ENCODE assay signal across 19 cellular contexts in genomic region chr22:41394012-41394356, GRCh38. TPM values are rescaled to one million over a fixed set of nuclear protein-coding genes. Genes with fewer than 3 reads are reported as not detected.
DNase-seq lines count a peak whose midpoint lies in the region; ATAC-seq and TF ChIP-seq lines count a peak whose summit lies in the region.
"Had no signal": no experiment of that assay in that cellular context is flagged by ENCODE, and none has a peak within 500 bp of the region (broad histone marks: within the 10 kb centered on the region; RNA-seq: fewer than 3 reads in every experiment).

No MANE protein-coding gene starts in this region.

- DNase-seq in heart left ventricle (no peak), Right ventricle myocardium inferior (ENCODE audit: missing footprints) (no peak), sciatic nerve (ENCODE audit: low spot score) (no peak), uterus (no peak), NCI-H1417 treated with DMSO at 0.1 percent for 48 hours (lab: John Stamatoyannopoulos, UW) (no peak)
- DNase-seq: 8988T; activated CD4-positive, alpha-beta T cell treated with anti-CD3 and anti-CD28 coated beads for 1 hour; activated naive CD8-positive, alpha-beta T cell treated with anti-CD3 and anti-CD28 coated beads for 36 hours; GOT3; NCI-H1105 treated with DMSO at 0.1 percent for 48 hours; NCI-H2107; NCI-H510A; stimulated activated CD4-positive, alpha-beta T cell treated with anti-CD3 and anti-CD28 coated beads, Interleukin-4, amount 100 ng/mL, for 4 hours had no signal

- H3K27me3 ChIP-seq in heart left ventricle (no peaks in the 10 kb centered on the region), gastroesophageal sphincter (no peaks in the 10 kb centered on the region), uterus (no peaks in the 10 kb centered on the region)
- H3K27me3 ChIP-seq: BLaER1 had no signal

- H3K36me3 ChIP-seq in heart left ventricle = peaks cover 3 to 98% (median 76%) of the 10 kb centered on the region in 9 donors
- H3K36me3 ChIP-seq in gastroesophageal sphincter = peaks cover 0 to 90% of the 10 kb centered on the region in 2 donors
- H3K36me3 ChIP-seq in uterus = no peaks in the 10 kb centered on the region

- TF ChIP-seq CTCF in heart left ventricle (IDR thresholded peaks at IDR 0.05) (no peak), gastroesophageal sphincter (IDR thresholded peaks at IDR 0.05) (no peak), uterus (IDR thresholded peaks at IDR 0.05) (no peak)

- H3K9me3 ChIP-seq in heart left ventricle (no peaks in the 10 kb centered on the region), gastroesophageal sphincter (no peaks in the 10 kb centered on the region), uterus (no peaks in the 10 kb centered on the region)
- H3K9me3 ChIP-seq: BLaER1 had no signal

- TF ChIP-seq EP300 in gastroesophageal sphincter (IDR thresholded peaks at IDR 0.05) = no peak

- intact Hi-C loops in heart left ventricle (cut with DNase I) (no loop called here), Right ventricle myocardium inferior (cut with DNase I) (no loop called here), sciatic nerve (cut with DNase I) (no loop called here), uterus (cut with DNase I; ENCODE audit: low total_unique reads) (loop anchor here (5.0 kb wide), 1 partner anchor 133 kb away; no protein-coding TSS in a partner anchor)

- whole genome bisulfite sequencing in heart left ventricle, 4 donors = 80 to 91% (median 90%) methylated on average over 11 of the region's 11 CpGs
- WGBS in gastroesophageal sphincter (ENCODE audit: low coverage in 1 of 2), 2 donors = 76% methylated on average over 3 of the region's 11 CpGs; no CpG with 5 or more reads in 1 of the 2 donors

- H3K4me1 ChIP-seq in heart left ventricle = peaks cover 0 to 20% (median 11%) of the 10 kb centered on the region in 12 donors
- peaks cover 0 to 46% (median 8%) of the 10 kb centered on the region in 3 donors for H3K4me1 ChIP-seq in gastroesophageal sphincter
- H3K4me1 ChIP-seq in uterus = peaks cover 0 to 6% of the 10 kb centered on the region in 2 donors

- ATAC-seq in heart left ventricle = no peak
- ATAC-seq in Right ventricle myocardium inferior = no peak
- ATAC-seq in gastroesophageal sphincter = peak; percentile 4
- peak; percentile 3 for ATAC-seq in sciatic nerve
- no peak for ATAC-seq in HG03135 (IDR thresholded peaks at IDR 0.05; ENCODE audit: unreplicated experiment)
- ATAC-seq in HG03097 (IDR thresholded peaks at IDR 0.05; ENCODE audit: low FRiP score, unreplicated experiment) = no peak

- TF ChIP-seq POLR2A in heart left ventricle (IDR thresholded peaks at IDR 0.05) = no peak
- TF ChIP-seq POLR2A in gastroesophageal sphincter (IDR thresholded peaks at IDR 0.05) = no peak
- no peak for TF ChIP-seq POLR2A in uterus (IDR thresholded peaks at IDR 0.05)

- H3K4me3 ChIP-seq in heart left ventricle (peak overlapping the region in 1 of 12 donors; percentile 7), gastroesophageal sphincter (no peak overlapping the region), uterus (no peak overlapping the region)
- H3K4me3 ChIP-seq: BLaER1, lung, smooth muscle cell had no signal

- peak overlapping the region; percentile 13 to 76 (median 60) for H3K27ac ChIP-seq in heart left ventricle
- H3K27ac ChIP-seq in gastroesophageal sphincter = peak overlapping the region; percentile 30 to 79 (median 68)
- H3K27ac ChIP-seq in uterus = peak overlapping the region; percentile 72 to 81
- H3K27ac ChIP-seq: BLaER1 had no signal

RNA-seq across cellular contexts. Expression of gene TEF, which starts 12.2 kb away (rescaled TPM):
- total RNA-seq in heart left ventricle = 10 to 100 TPM in 8 of 9 donors, 1 to 10 TPM in 1; 7.2 to 35.3 (median 19.6) TPM
- polyA plus RNA-seq in heart left ventricle = 10 to 100 TPM in 1 of 2 donors, 1 to 10 TPM in 1; 9.9 to 15.8 TPM
- 23.5 TPM for total RNA-seq in Right ventricle myocardium inferior
- total RNA-seq in gastroesophageal sphincter = 10 to 100 TPM; 26.1 to 50.7 (median 37.0) TPM
- total RNA-seq in sciatic nerve = 36.5 TPM
- total RNA-seq in uterus = 10 to 100 TPM in 2 of 4 donors, 1 to 10 TPM in 2; 8.5 to 73.7 (median 15.1) TPM

RNA-seq across cellular contexts. Expression of gene TOB2, which starts 52.6 kb away (rescaled TPM):
- total RNA-seq in heart left ventricle (10 to 100 TPM; 29.0 to 74.5 (median 46.1) TPM), Right ventricle myocardium inferior (68.0 TPM), gastroesophageal sphincter (100 to 1,000 TPM in 1 of 4 donors, 10 to 100 TPM in 3; 59.3 to 163 (median 84.1) TPM), sciatic nerve (67.7 TPM), uterus (10 to 100 TPM; 15.6 to 97.1 (median 27.8) TPM)
- 10 to 100 TPM; 29.6 to 44.9 TPM for polyA plus RNA-seq in heart left ventricle

Comparison
In these comparisons a context has a peak if more than half of its experiments do, and no peak if none do; other contexts are left out.
1. ATAC-seq: peak in gastroesophageal sphincter (single experiment) and sciatic nerve (single experiment); none in heart left ventricle (0 of 4), Right ventricle myocardium inferior (single experiment), HG03135 (single experiment) and HG03097 (single experiment).
2. Peak in every context shown above with its lines, with median percentiles within 50 percentile points of each other: H3K27ac ChIP-seq.